ENCODE assay signal across 8 cellular contexts in genomic region chr12:132153501-132154340, GRCh38. TPM values are rescaled to one million over a fixed set of nuclear protein-coding genes. Genes with fewer than 3 reads are reported as not detected.
A peak's percentile ranks its signal among the peaks of the same experiment; 100 is the strongest.
DNase-seq lines count a peak whose midpoint lies in the region; ATAC-seq and TF ChIP-seq lines count a peak whose summit lies in the region.

No MANE protein-coding gene starts in this region.

- DNase-seq in SKM-1 treated with dmso at 0.1 percent for 144 hours (lab: John Stamatoyannopoulos, UW; ENCODE audit: unreplicated experiment) (peak; percentile 16), SKM-1 (lab: John Stamatoyannopoulos, UW; ENCODE audit: unreplicated experiment) (no peak), NCI-H345 treated with DMSO at 0.1 percent for 48 hours (lab: John Stamatoyannopoulos, UW; ENCODE audit: unreplicated experiment) (peak; percentile 83), dermis blood vessel endothelial cell (peak; percentile 82), lung (ENCODE audit: low spot score) (peak; percentile 55)
- peak; percentile 77 for DNase-seq in activated CD4-positive, alpha-beta T cell treated with anti-CD3 and anti-CD28 coated beads for 48 hours
- DNase-seq in stimulated activated CD4-positive, alpha-beta T cell treated with anti-CD3 and anti-CD28 coated beads, TNF-alpha, amount 100 ng/mL, for 24 hours (ENCODE audit: low read depth in 3 of 3), result peak; percentile 39 to 59 (median 47)

- no peak overlapping the region for H3K4me3 ChIP-seq in lung

- no peaks in the 10 kb centered on the region for H3K27me3 ChIP-seq in lung (ENCODE audit: control insufficient read depth, insufficient read depth)

- H3K36me3 ChIP-seq in lung (ENCODE audit: control insufficient read depth in 2 of 2, insufficient read depth in 2 of 2, low read length in 2 of 2), result peaks cover 0 to 29% of the 10 kb centered on the region in 2 donors

- peak; percentile 91 for TF ChIP-seq CTCF in lung (IDR thresholded peaks at IDR 0.05; ENCODE audit: control extremely low read depth, extremely low read depth)

- 38 to 40% methylated on average over 38 to 41 of the region's 41 CpGs for WGBS in lung, 2 donors

- ATAC-seq in HG03103 (IDR thresholded peaks at IDR 0.05; ENCODE audit: low read depth, unreplicated experiment), result peak; percentile 83
- ATAC-seq in lung (ENCODE audit: insufficient read depth, low FRiP score), result peak; percentile 88

- no peak overlapping the region for H3K27ac ChIP-seq in lung (ENCODE audit: low read depth in 1 of 2, low read length in 1 of 2)

- H3K4me1 ChIP-seq in lung (ENCODE audit: control insufficient read depth in 2 of 2, insufficient read depth in 2 of 2, low read length in 2 of 2), result peaks cover 0 to 2% of the 10 kb centered on the region in 2 donors

- peaks cover 0 to 6% of the 10 kb centered on the region in 2 donors for H3K9me3 ChIP-seq in lung (ENCODE audit: control insufficient read depth in 2 of 2, insufficient read depth in 1 of 2, low read length in 1 of 2)

RNA-seq across cellular contexts. Expression of gene NOC4L, which starts 9.5 kb away (rescaled TPM):
- total RNA-seq in dermis blood vessel endothelial cell (12.1 and 18.3 TPM in 2 replicates), lung (10 to 100 TPM in 1 of 2 donors, 1 to 10 TPM in 1; 6.3 to 25.9 TPM)
- polyA plus RNA-seq in lung, result 10 to 100 TPM; 25.8 to 27.8 TPM

RNA-seq across cellular contexts. Expression of gene DDX51, which starts 9.6 kb away (rescaled TPM):
- 6.8 and 7.5 TPM in 2 replicates for total RNA-seq in dermis blood vessel endothelial cell
- total RNA-seq in lung, result 10 to 100 TPM; 15.0 to 18.9 TPM
- polyA plus RNA-seq in lung, result 10 to 100 TPM; 15.5 to 25.9 TPM
